Comparison of ENCODE assay signal across 12 cellular contexts in the genomic region with DNA sequence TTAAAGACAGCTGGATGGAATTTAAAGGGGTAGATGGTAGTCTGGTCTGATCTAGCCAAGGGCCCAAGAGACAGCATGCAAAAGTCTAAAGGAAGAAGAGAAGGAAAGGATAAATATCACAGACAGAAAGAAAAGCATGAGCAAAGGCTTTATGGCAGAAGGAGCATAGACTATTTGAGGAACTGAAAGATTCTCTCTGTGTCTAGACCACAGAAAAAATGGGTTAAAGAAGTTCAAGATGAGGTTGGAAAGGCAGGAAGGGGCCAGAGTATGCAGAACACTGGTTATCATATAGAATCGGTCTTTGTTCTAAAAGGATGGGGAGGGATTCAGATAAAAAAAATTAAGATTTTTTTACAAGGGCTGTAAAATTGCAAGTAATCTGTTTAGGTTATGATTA.
A peak's percentile ranks its signal among the peaks of the same experiment; 100 is the strongest.
DNase-seq lines count a peak whose midpoint lies in the region; ATAC-seq and TF ChIP-seq lines count a peak whose summit lies in the region.
"Had no signal": no experiment of that assay in that cellular context is flagged by ENCODE, and none has a peak within 500 bp of the region (broad histone marks: within the 10 kb centered on the region; RNA-seq: fewer than 3 reads in every experiment).

No MANE protein-coding gene starts in this region.

- H3K36me3 ChIP-seq in CD8-positive, alpha-beta T cell (ENCODE audit: insufficient read depth, low read length): no peaks in the 10 kb centered on the region
- H3K36me3 ChIP-seq: thoracic aorta had no signal

- no peak overlapping the region for H3K27ac ChIP-seq in CD8-positive, alpha-beta T cell (ENCODE audit: low read depth, low read length)
- H3K27ac ChIP-seq: thoracic aorta had no signal

- ATAC-seq in GM18868 (IDR thresholded peaks at IDR 0.05; ENCODE audit: unreplicated experiment) (peak; percentile 29), GM21723 (IDR thresholded peaks at IDR 0.05; ENCODE audit: unreplicated experiment) (peak; percentile 43), HG03378 (IDR thresholded peaks at IDR 0.05; ENCODE audit: unreplicated experiment) (peak; percentile 35), HG02970 (IDR thresholded peaks at IDR 0.05; ENCODE audit: low FRiP score, unreplicated experiment) (no peak)
- ATAC-seq in activated T-helper 17 cell treated with anti-CD3 and anti-CD28 coated beads, Interleukin-2, amount 50 U/mL, for 72 hours (replicated peaks): no peak
- no peak for ATAC-seq in CD8-positive, alpha-beta T cell
- ATAC-seq: T-cell had no signal

- POLR2A ChIA-PET in CD8-positive, alpha-beta T cell (lab: Charles Lee): no interaction called here

- peaks cover 5% of the 10 kb centered on the region for H3K36me3 Mint-ChIP-seq in activated T-helper 17 cell treated with anti-CD3 and anti-CD28 coated beads, Interleukin-2, amount 50 U/mL, for 72 hours (ENCODE audit: low read depth)
- H3K36me3 Mint-ChIP-seq in CD8-positive, alpha-beta T cell: no peaks in the 10 kb centered on the region
- no peaks in the 10 kb centered on the region for H3K36me3 Mint-ChIP-seq in Calu3 (ENCODE audit: insufficient read depth, unreplicated experiment)
- H3K36me3 Mint-ChIP-seq: T-cell had no signal

- peaks cover 25% of the 10 kb centered on the region for H3K4me1 Mint-ChIP-seq in activated T-helper 17 cell treated with anti-CD3 and anti-CD28 coated beads, Interleukin-2, amount 50 U/mL, for 72 hours
- H3K4me1 Mint-ChIP-seq in CD8-positive, alpha-beta T cell (ENCODE audit: low read depth): no peaks in the 10 kb centered on the region
- peaks cover 8% of the 10 kb centered on the region for H3K4me1 Mint-ChIP-seq in Calu3 (ENCODE audit: low read depth, unreplicated experiment)

- no peaks in the 10 kb centered on the region for H3K27me3 Mint-ChIP-seq in activated T-helper 17 cell treated with anti-CD3 and anti-CD28 coated beads, Interleukin-2, amount 50 U/mL, for 72 hours
- H3K27me3 Mint-ChIP-seq in CD8-positive, alpha-beta T cell (ENCODE audit: low read depth): no peaks in the 10 kb centered on the region
- H3K27me3 Mint-ChIP-seq in Calu3 (ENCODE audit: unreplicated experiment): no peaks in the 10 kb centered on the region
- H3K27me3 Mint-ChIP-seq: T-cell had no signal

- no peaks in the 10 kb centered on the region for H3K4me1 ChIP-seq in CD8-positive, alpha-beta T cell (ENCODE audit: insufficient read depth, low read length)

- H3K9me3 Mint-ChIP-seq in activated T-helper 17 cell treated with anti-CD3 and anti-CD28 coated beads, Interleukin-2, amount 50 U/mL, for 72 hours: no peaks in the 10 kb centered on the region
- H3K9me3 Mint-ChIP-seq in CD8-positive, alpha-beta T cell: no peaks in the 10 kb centered on the region
- H3K9me3 Mint-ChIP-seq in Calu3 (ENCODE audit: low read depth, unreplicated experiment): peaks cover 2% of the 10 kb centered on the region

- intact Hi-C loops in CD8-positive, alpha-beta T cell (cut with DNase I, micrococcal nuclease): no loop called here
- intact Hi-C loops in Calu3 (cut with micrococcal nuclease; ENCODE audit: unreplicated experiment): no loop called here

- H3K27me3 ChIP-seq in CD8-positive, alpha-beta T cell (ENCODE audit: insufficient read depth, low read length): no peaks in the 10 kb centered on the region

- no peak overlapping the region for H3K4me3 Mint-ChIP-seq in activated T-helper 17 cell treated with anti-CD3 and anti-CD28 coated beads, Interleukin-2, amount 50 U/mL, for 72 hours
- no peak overlapping the region for H3K4me3 Mint-ChIP-seq in CD8-positive, alpha-beta T cell
- no peak overlapping the region for H3K4me3 Mint-ChIP-seq in Calu3 (ENCODE audit: low read depth, unreplicated experiment)
- H3K4me3 Mint-ChIP-seq: T-cell had no signal

- no peak overlapping the region for H3K4me3 ChIP-seq in CD8-positive, alpha-beta T cell (ENCODE audit: low read depth, low read length)
- H3K4me3 ChIP-seq: thoracic aorta had no signal

- no peak for DNase-seq in DMS 273 (lab: John Stamatoyannopoulos, UW; ENCODE audit: unreplicated experiment)
- DNase-seq in CD8-positive, alpha-beta T cell: no peak
- DNase-seq in Calu3: no peak
- DNase-seq: cerebellar nuclear complex, DMS53, T-cell had no signal

- H3K9me3 ChIP-seq in CD8-positive, alpha-beta T cell (ENCODE audit: low read length): no peaks in the 10 kb centered on the region
- H3K9me3 ChIP-seq: thoracic aorta had no signal

- CTCF ChIA-PET in CD8-positive, alpha-beta T cell (lab: Charles Lee): no interaction called here
- CTCF ChIA-PET in Calu3 (lab: Charles Lee): no interaction called here

- TF ChIP-seq CTCF in CD8-positive, alpha-beta T cell (IDR thresholded peaks at IDR 0.05): no peak
- TF ChIP-seq CTCF in Calu3 (IDR thresholded peaks at IDR 0.05; ENCODE audit: unreplicated experiment): no peak

- H3K27ac Mint-ChIP-seq in activated T-helper 17 cell treated with anti-CD3 and anti-CD28 coated beads, Interleukin-2, amount 50 U/mL, for 72 hours: peak overlapping the region; percentile 0
- no peak overlapping the region for H3K27ac Mint-ChIP-seq in CD8-positive, alpha-beta T cell
- H3K27ac Mint-ChIP-seq in Calu3 (ENCODE audit: unreplicated experiment): no peak overlapping the region
- H3K27ac Mint-ChIP-seq: T-cell had no signal

- no TSS peak for BruUV-seq in Calu3 (replicated peaks; lab: Mats Ljungman, UMichigan)

Comparison
In these comparisons a context has a peak if more than half of its experiments do, and no peak if none do; other contexts are left out.
1. ATAC-seq: peak in GM18868 (single experiment), GM21723 (single experiment) and HG03378 (single experiment); none in activated T-helper 17 cell treated with anti-CD3 and anti-CD28 coated beads, Interleukin-2, amount 50 U/mL, for 72 hours (single experiment), CD8-positive, alpha-beta T cell (single experiment) and HG02970 (single experiment).